In the genomic region with DNA sequence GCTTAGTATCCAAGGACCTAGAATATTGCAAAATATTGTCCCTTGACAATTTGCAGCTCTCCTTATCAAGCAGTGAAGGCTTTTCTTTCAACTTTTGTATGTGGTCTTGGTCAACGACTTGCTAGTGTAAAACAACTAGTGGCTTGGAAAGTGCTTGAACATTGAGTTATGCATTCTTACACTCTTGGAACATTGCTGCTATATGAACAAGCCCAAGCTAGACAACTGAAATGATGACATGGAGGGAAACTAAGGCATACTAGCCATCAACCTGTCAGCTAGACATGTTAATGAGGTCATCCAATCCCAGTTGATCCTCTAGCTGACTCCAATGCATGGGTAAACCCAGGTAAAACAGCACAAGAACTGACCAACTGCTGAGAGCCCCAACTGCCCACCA, we compare ENCODE assay signal across 8 cellular contexts.
"Had no signal": no experiment of that assay in that cellular context is flagged by ENCODE, and none has a peak within 500 bp of the region (broad histone marks: within the 10 kb centered on the region; RNA-seq: fewer than 3 reads in every experiment).

No MANE protein-coding gene starts in this region.

- FAIRE-seq: H1, H54 had no signal

- ATAC-seq: GM23338 had no signal

- DNase-seq: H9, HCEC 1CT, IMR-90 had no signal

- H3K9ac ChIP-seq: KMS-11 had no signal

- H3K4me2 ChIP-seq: GM23338, KMS-11 had no signal

- H2AFZ ChIP-seq: GM23338 had no signal

- H3K27ac ChIP-seq: HL-60, KMS-11 had no signal

- H3K4me1 Mint-ChIP-seq: GM23338, H9 had no signal

- H3K9me3 Mint-ChIP-seq: GM23338, H9 had no signal

- H3K4me3 Mint-ChIP-seq: GM23338, H9 had no signal

- H3K27ac Mint-ChIP-seq: GM23338, H9 had no signal

- H3K4me3 ChIP-seq: GM23338 had no signal
